Comparison of ENCODE assay signal across 1 cellular context in the genomic region with DNA sequence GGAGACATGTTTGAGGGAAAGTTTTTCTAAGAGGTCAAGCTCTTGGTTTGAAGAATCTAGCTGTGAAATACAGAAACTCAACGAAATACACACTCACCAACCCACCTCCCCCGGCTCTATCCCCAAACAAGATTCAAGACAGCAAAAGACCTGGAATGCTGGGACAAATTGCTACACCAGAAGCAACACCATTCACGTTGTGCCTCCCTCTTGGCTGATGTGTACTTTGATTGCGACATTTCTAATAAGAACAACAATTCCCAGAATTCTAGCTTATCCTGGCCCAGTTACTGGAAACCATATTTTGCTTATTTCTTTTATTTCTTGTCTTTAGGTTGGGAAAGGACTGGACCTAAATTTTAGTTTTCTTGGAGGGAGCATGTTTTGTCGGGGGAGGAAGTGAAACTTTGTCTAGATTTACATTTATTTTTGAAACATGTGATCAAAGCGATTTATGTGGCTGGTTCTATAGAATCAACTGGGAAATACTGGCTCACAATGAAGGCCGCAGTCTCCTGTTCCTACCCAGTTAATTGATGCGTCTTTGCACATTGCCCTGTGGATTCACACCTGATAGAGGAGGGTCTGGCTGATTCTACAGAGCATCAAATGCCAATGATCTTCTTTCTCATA.
TF ChIP-seq lines count a peak whose summit lies in the region.

No MANE protein-coding gene starts in this region.

TF ChIP-seq in SK-N-SH, 30 proteins besides CTCF, POLR2A, EP300 and RAD21 (continued from another document):
- TF ChIP-seq, protein P1, sequence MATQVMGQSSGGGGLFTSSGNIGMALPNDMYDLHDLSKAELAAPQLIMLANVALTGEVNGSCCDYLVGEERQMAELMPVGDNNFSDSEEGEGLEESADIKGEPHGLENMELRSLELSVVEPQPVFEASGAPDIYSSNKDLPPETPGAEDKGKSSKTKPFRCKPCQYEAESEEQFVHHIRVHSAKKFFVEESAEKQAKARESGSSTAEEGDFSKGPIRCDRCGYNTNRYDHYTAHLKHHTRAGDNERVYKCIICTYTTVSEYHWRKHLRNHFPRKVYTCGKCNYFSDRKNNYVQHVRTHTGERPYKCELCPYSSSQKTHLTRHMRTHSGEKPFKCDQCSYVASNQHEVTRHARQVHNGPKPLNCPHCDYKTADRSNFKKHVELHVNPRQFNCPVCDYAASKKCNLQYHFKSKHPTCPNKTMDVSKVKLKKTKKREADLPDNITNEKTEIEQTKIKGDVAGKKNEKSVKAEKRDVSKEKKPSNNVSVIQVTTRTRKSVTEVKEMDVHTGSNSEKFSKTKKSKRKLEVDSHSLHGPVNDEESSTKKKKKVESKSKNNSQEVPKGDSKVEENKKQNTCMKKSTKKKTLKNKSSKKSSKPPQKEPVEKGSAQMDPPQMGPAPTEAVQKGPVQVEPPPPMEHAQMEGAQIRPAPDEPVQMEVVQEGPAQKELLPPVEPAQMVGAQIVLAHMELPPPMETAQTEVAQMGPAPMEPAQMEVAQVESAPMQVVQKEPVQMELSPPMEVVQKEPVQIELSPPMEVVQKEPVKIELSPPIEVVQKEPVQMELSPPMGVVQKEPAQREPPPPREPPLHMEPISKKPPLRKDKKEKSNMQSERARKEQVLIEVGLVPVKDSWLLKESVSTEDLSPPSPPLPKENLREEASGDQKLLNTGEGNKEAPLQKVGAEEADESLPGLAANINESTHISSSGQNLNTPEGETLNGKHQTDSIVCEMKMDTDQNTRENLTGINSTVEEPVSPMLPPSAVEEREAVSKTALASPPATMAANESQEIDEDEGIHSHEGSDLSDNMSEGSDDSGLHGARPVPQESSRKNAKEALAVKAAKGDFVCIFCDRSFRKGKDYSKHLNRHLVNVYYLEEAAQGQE (IDR thresholded peaks at IDR 0.05; ENCODE audit: low read depth, low read length): no peak
- TF ChIP-seq CHD2 (IDR thresholded peaks at IDR 0.05; ENCODE audit: low read length, partially characterized antibody): no peak
- TF ChIP-seq TEAD4 (IDR thresholded peaks at IDR 0.05; ENCODE audit: borderline replicate concordance, insufficient read depth): no peak
- TF ChIP-seq FOXM1 (IDR thresholded peaks at IDR 0.05; ENCODE audit: low read depth): no peak
- TF ChIP-seq RCOR1 (IDR thresholded peaks at IDR 0.05; ENCODE audit: low read length): no peak
- no peak for TF ChIP-seq FOSL2 (IDR thresholded peaks at IDR 0.05; ENCODE audit: borderline replicate concordance, low read depth)
- TF ChIP-seq EZH2phosphoT487 (IDR thresholded peaks at IDR 0.05; ENCODE audit: borderline replicate concordance, low read depth): no peak
- no peak for TF ChIP-seq USF2 (IDR thresholded peaks at IDR 0.05; ENCODE audit: borderline replicate concordance, low read depth, low read length)
- no peak for TF ChIP-seq TCF12 (IDR thresholded peaks at IDR 0.05)
- TF ChIP-seq PBX3 (IDR thresholded peaks at IDR 0.05): no peak
- no peak for TF ChIP-seq MEF2A (IDR thresholded peaks at IDR 0.05; ENCODE audit: borderline replicate concordance, low read depth)
- no peak for TF ChIP-seq RFX5 (IDR thresholded peaks at IDR 0.05; ENCODE audit: low read length)
- TF ChIP-seq FOXJ3 (CRISPR knock-in tag; IDR thresholded peaks at IDR 0.05): no peak
- TF ChIP-seq JUND (IDR thresholded peaks at IDR 0.05): no peak
